ENCODE assay signal across 8 cellular contexts in the genomic region with DNA sequence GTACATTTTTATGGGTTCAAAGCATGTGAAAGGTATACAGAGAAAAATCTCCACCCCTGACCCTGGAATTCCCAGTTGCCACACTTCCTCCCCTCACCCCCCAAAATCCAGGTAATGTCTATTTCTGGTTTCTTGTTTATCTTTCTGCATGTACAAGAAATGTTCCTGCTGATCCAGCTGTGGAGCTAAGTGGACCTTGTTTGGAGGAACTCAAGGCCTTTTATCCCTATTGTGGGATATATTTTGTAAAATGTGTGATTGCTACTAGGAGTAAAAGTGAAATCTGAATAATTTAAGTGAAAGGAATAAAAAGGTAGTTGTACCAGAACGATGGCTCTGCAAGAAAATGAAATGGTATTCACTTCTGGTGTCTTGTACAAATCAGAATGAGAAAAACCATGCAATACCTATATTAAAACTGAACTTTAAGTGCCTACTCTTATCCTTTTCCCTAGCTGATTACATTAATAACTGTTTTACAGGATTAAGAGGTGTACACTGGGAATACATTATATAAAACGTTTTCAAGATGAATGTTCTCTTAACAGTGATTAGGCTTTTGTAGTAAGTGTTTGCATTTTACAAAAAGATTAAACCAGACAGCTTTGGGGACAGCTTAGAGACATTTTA. TPM values are rescaled to one million over a fixed set of nuclear protein-coding genes. Genes with fewer than 3 reads are reported as not detected.
DNase-seq lines count a peak whose midpoint lies in the region; ATAC-seq and TF ChIP-seq lines count a peak whose summit lies in the region.

No MANE protein-coding gene starts in this region.

- H3F3A ChIP-seq in GM23248 (ENCODE audit: insufficient read depth), result peaks cover 30% of the 10 kb centered on the region

- CTCF ChIA-PET in Panc1 (lab: Charles Lee), result no interaction called here

- peak overlapping the region; percentile 97 for H3K4me2 ChIP-seq in GM23248 (ENCODE audit: unreplicated experiment)

- no TSS peak for BruUV-seq in Panc1 (replicated peaks; lab: Mats Ljungman, UMichigan)

- H3K27ac ChIP-seq in GM23248 (peak overlapping the region; percentile 96), Panc1 (ENCODE audit: low read length) (peak overlapping the region; percentile 99)

- H3K4me1 ChIP-seq in GM23248 (ENCODE audit: insufficient read depth) (peaks cover 28% of the 10 kb centered on the region), Panc1 (ENCODE audit: control insufficient read depth, insufficient read depth, low read length) (peaks cover 30% of the 10 kb centered on the region)

- peak overlapping the region; percentile 96 for H3K9ac ChIP-seq in GM23248

- H3K9me3 ChIP-seq in GM23248 (ENCODE audit: low read depth), result no peaks in the 10 kb centered on the region
- H3K9me3 ChIP-seq in Panc1 (ENCODE audit: control insufficient read depth, insufficient read depth, low read depth, low read length), result no peaks in the 10 kb centered on the region

- H3K79me2 ChIP-seq in GM23248 (ENCODE audit: insufficient read depth), result peaks cover 96% of the 10 kb centered on the region

- H3K27me3 ChIP-seq in GM23248 (replicated peaks; ENCODE audit: insufficient read depth) (no peaks in the 10 kb centered on the region), Panc1 (ENCODE audit: control insufficient read depth, insufficient read depth, low read length) (no peaks in the 10 kb centered on the region)

- H3K4me3 ChIP-seq in GM23248 (peak overlapping the region; percentile 89), Panc1 (ENCODE audit: low read depth in 2 of 2, low read length in 2 of 2) (peak overlapping the region; percentile 98), fibroblast of pulmonary artery (replicated peaks; ENCODE audit: low read depth, low read length) (peak overlapping the region; percentile 68), skeletal muscle cell (ENCODE audit: low read depth, low read length) (peak overlapping the region; percentile 90)

- no peaks in the 10 kb centered on the region for H3K9me2 ChIP-seq in GM23248 (ENCODE audit: insufficient read depth)

- intact Hi-C loops in Panc1 (cut with micrococcal nuclease; ENCODE audit: unreplicated experiment), result no loop called here

- ATAC-seq in Panc1, result no peak
- no peak for ATAC-seq in HG03378 (IDR thresholded peaks at IDR 0.05; ENCODE audit: unreplicated experiment)

- POLR2A ChIA-PET in Panc1 (lab: Charles Lee), result interaction anchor here (0.5 to 0.7 kb wide), 2 partner anchors 18 to 35 kb away, joined by 4 to 9 read pairs; no protein-coding TSS in a partner anchor

- H3K36me3 ChIP-seq in GM23248 (ENCODE audit: low read depth) (no peaks in the 10 kb centered on the region), Panc1 (ENCODE audit: control insufficient read depth, insufficient read depth, low read length) (peaks cover 4% of the 10 kb centered on the region; the same call in 1 of the 2 replicates)

- no peak overlapping the region for H2AFZ ChIP-seq in GM23248

- DNase-seq in GM23248 (peak; percentile 22), Panc1 (ENCODE audit: low read depth, low spot score) (no peak), fibroblast of pulmonary artery (ENCODE audit: low read depth) (no peak), skeletal muscle cell (ENCODE audit: low read depth) (no peak), GF-D8 (lab: John Stamatoyannopoulos, UW) (no peak), HuH-7.5 (ENCODE audit: low spot score) (no peak), GM13976 (ENCODE audit: low spot score) (no peak)

- no peaks in the 10 kb centered on the region for H4K20me1 ChIP-seq in GM23248 (ENCODE audit: insufficient read depth)

- WGBS in GM23248 (ENCODE audit: low coverage in 1 of 2, low lambda C conversion rate in 2 of 2, missing lambda C conversion rate in 2 of 2), 2 experiments, result 24 to 27% methylated on average over 2 of the region's 2 CpGs

- no peak for TF ChIP-seq CTCF in Panc1 (IDR thresholded peaks at IDR 0.05)
- TF ChIP-seq CTCF in fibroblast of pulmonary artery (IDR thresholded peaks at IDR 0.05; ENCODE audit: low read length, missing control alignments), result no peak
- no peak for TF ChIP-seq CTCF in GM13976 (IDR thresholded peaks at IDR 0.05; ENCODE audit: borderline replicate concordance, control extremely low read depth, extremely low read depth, insufficient read depth, missing control alignments)

- in situ Hi-C loops in GM23248 (cut with MboI) (no loop called here), Panc1 (cut with HindIII; ENCODE audit: low pct_unique_long_range_greater_than_20kb, low sequenced_read_pairs) (no loop called here), GM13976 (cut with MboI; ENCODE audit: low sequenced_read_pairs, unreplicated experiment) (no loop called here)

RNA-seq across cellular contexts. Expression of gene SPEN, which starts 3.1 kb away (rescaled TPM):
- total RNA-seq in GM23248 (2014; rRNA removed; shearing (Covaris generic)), result 12.5 and 16.5 TPM in 2 replicates
- polyA plus RNA-seq in GM23248 (2016; fragmentation: Nextera tagmentation; extraction: Ambion mirVana), result 16.7 and 17.2 TPM in 2 replicates
- 58.3 TPM for total RNA-seq in Panc1 (2021; ENCODE audit: unreplicated experiment)
- 36.5 TPM for polyA plus RNA-seq in Panc1 (2012; ENCODE audit: insufficient read length)

RNA-seq across cellular contexts. Expression of gene UQCRHL, which starts 43.1 kb away (rescaled TPM):
- 0.32 and 0.51 TPM in 2 replicates for total RNA-seq in GM23248 (2014; rRNA removed; shearing (Covaris generic))
- polyA plus RNA-seq in GM23248 (2016; fragmentation: Nextera tagmentation; extraction: Ambion mirVana), result 0.60 and 0.65 TPM in 2 replicates
- 2.6 TPM for total RNA-seq in Panc1 (2021; ENCODE audit: unreplicated experiment)
- 2.3 TPM for polyA plus RNA-seq in Panc1 (2012; ENCODE audit: insufficient read length)
